In genomic region chr9:114371986-114372917, GRCh38 we compare ENCODE assay signal across 8 cellular contexts. TPM values are rescaled to one million over a fixed set of nuclear protein-coding genes. Genes with fewer than 3 reads are reported as not detected.
DNase-seq lines count a peak whose midpoint lies in the region; ATAC-seq and TF ChIP-seq lines count a peak whose summit lies in the region.

No MANE protein-coding gene starts in this region.

- DNase-seq in BE2C (peak; percentile 58), Panc1 (ENCODE audit: low read depth, low spot score) (no peak), breast epithelium (ENCODE audit: low spot score in 2 of 2) (no peak), mucosa of descending colon (peak in 1 of 3 donors; percentile 64), NCI-H446 (lab: John Stamatoyannopoulos, UW) (no peak), NCI-H1417 (lab: John Stamatoyannopoulos, UW) (no peak)

- intact Hi-C loops in Panc1 (cut with micrococcal nuclease; ENCODE audit: unreplicated experiment) (no loop called here), breast epithelium (cut with DNase I; ENCODE audit: low total_unique reads) (no loop called here), mucosa of descending colon (cut with DNase I, micrococcal nuclease) (no loop called here)

- POLR2A ChIA-PET in Panc1 (lab: Charles Lee): interaction anchor here (0.7 kb wide), 1 partner anchor 57 kb away, joined by 13 read pairs; no protein-coding TSS in a partner anchor

- H3K4me1 ChIP-seq in BE2C (peaks cover 9% of the 10 kb centered on the region), Panc1 (ENCODE audit: control insufficient read depth, insufficient read depth, low read length) (no peaks in the 10 kb centered on the region; the same call in 1 of the 2 replicates), breast epithelium (peaks cover 0 to 12% of the 10 kb centered on the region in 2 donors), mucosa of descending colon (ENCODE audit: low read depth) (peaks cover 14% of the 10 kb centered on the region)

- CTCF ChIA-PET in Panc1 (lab: Charles Lee): no interaction called here

- H3K9me3 ChIP-seq in BE2C (no peaks in the 10 kb centered on the region), Panc1 (ENCODE audit: control insufficient read depth, insufficient read depth, low read depth, low read length) (no peaks in the 10 kb centered on the region), breast epithelium (no peaks in the 10 kb centered on the region), mucosa of descending colon (no peaks in the 10 kb centered on the region)

- no peak for TF ChIP-seq POLR2A in breast epithelium (IDR thresholded peaks at IDR 0.05)

- peak; percentile 33 for ATAC-seq in GM21381 (IDR thresholded peaks at IDR 0.05; ENCODE audit: unreplicated experiment)
- peak; percentile 30; the same call in 1 of the 2 replicates for ATAC-seq in Panc1
- ATAC-seq in mucosa of descending colon: peak; percentile 58
- ATAC-seq in GM19397 (IDR thresholded peaks at IDR 0.05; ENCODE audit: unreplicated experiment): no peak

- TF ChIP-seq CTCF in BE2C (IDR thresholded peaks at IDR 0.05; ENCODE audit: low read depth, low read length) (no peak), Panc1 (IDR thresholded peaks at IDR 0.05) (no peak), breast epithelium (IDR thresholded peaks at IDR 0.05) (no peak), mucosa of descending colon (IDR thresholded peaks at IDR 0.05) (no peak)

- in situ Hi-C loops in Panc1 (cut with HindIII; ENCODE audit: low pct_unique_long_range_greater_than_20kb, low sequenced_read_pairs): no loop called here

- no peaks in the 10 kb centered on the region for H3K27me3 ChIP-seq in BE2C
- H3K27me3 ChIP-seq in Panc1 (ENCODE audit: control insufficient read depth, insufficient read depth, low read length): no peaks in the 10 kb centered on the region
- no peaks in the 10 kb centered on the region for H3K27me3 ChIP-seq in breast epithelium

- H3K4me3 ChIP-seq in BE2C (ENCODE audit: low read depth, low read length): no peak overlapping the region
- no peak overlapping the region for H3K4me3 ChIP-seq in Panc1 (ENCODE audit: low read depth in 2 of 2, low read length in 2 of 2)
- no peak overlapping the region for H3K4me3 ChIP-seq in breast epithelium
- no peak overlapping the region for H3K4me3 ChIP-seq in mucosa of descending colon

- H3K27ac ChIP-seq in Panc1 (ENCODE audit: low read length) (no peak overlapping the region), breast epithelium (peak overlapping the region; percentile 79 to 90)

- BruUV-seq in Panc1 (replicated peaks; lab: Mats Ljungman, UMichigan): no TSS peak

- H3K36me3 ChIP-seq in BE2C (no peaks in the 10 kb centered on the region), Panc1 (ENCODE audit: control insufficient read depth, insufficient read depth, low read length) (no peaks in the 10 kb centered on the region), breast epithelium (no peaks in the 10 kb centered on the region), mucosa of descending colon (ENCODE audit: low read depth) (peaks cover 7% of the 10 kb centered on the region)

RNA-seq across cellular contexts. Expression of gene AKNA, which starts 15.5 kb away (rescaled TPM):
- polyA plus RNA-seq in BE2C (2012; ENCODE audit: insufficient read depth, insufficient read length, low read depth): 23.9 TPM
- total RNA-seq in Panc1 (2021; ENCODE audit: unreplicated experiment) (10.1 TPM), breast epithelium (10 to 100 TPM; 20.1 to 52.0 (median 35.7) TPM), mucosa of descending colon (10 to 100 TPM; 29.3 to 45.1 (median 44.9) TPM)
- polyA plus RNA-seq in Panc1 (2012; ENCODE audit: insufficient read length): 6.9 TPM

RNA-seq across cellular contexts. Expression of gene ORM2, which starts 42.6 kb away (rescaled TPM):
- not detected for polyA plus RNA-seq in BE2C (2012; ENCODE audit: insufficient read depth, insufficient read length, low read depth)
- 0.77 TPM for total RNA-seq in Panc1 (2021; ENCODE audit: unreplicated experiment)
- not detected for polyA plus RNA-seq in Panc1 (2012; ENCODE audit: insufficient read length)
- 1 to 10 TPM in 2 of 3 donors, not detected in 1; 1.6 to 2.9 TPM for total RNA-seq in breast epithelium
- 1 to 10 TPM in 1 of 3 donors, not detected in 2; 1.0 TPM for total RNA-seq in mucosa of descending colon

RNA-seq across cellular contexts. Expression of gene ORM1, which starts 49.4 kb away (rescaled TPM):
- polyA plus RNA-seq in BE2C (2012; ENCODE audit: insufficient read depth, insufficient read length, low read depth): not detected
- total RNA-seq in Panc1 (2021; ENCODE audit: unreplicated experiment): 3.5 TPM
- polyA plus RNA-seq in Panc1 (2012; ENCODE audit: insufficient read length): not detected
- 1 to 10 TPM in 1 of 3 donors, not detected in 2; 8.3 TPM for total RNA-seq in breast epithelium
- total RNA-seq in mucosa of descending colon: 1 to 10 TPM in 1 of 3 donors, not detected in 2; 2.8 TPM
